Comparison of ENCODE assay signal across 15 cellular contexts in the genomic region with DNA sequence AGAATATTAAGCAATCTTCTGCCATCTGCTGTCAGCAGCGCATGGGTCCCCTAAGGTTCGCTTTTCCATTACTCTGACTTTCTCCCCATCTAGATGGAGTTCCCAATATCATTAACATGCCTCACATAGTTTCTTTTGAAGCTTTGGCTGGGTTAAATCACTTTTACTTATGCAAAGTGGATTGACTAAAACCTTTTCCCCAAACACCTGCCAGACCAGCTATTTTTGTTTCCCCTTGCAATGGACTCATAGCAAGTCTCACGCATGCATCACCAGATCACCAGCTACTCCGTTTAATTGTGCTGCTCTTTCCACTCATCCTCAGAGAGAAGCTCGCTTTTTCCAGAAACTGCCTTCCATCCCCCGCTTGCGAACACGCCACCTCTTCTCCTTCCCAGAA.
"Had no signal": no experiment of that assay in that cellular context is flagged by ENCODE, and none has a peak within 500 bp of the region (broad histone marks: within the 10 kb centered on the region; RNA-seq: fewer than 3 reads in every experiment).

No MANE protein-coding gene starts in this region.

- H3K36me3 Mint-ChIP-seq: activated naive CD4-positive, alpha-beta T cell treated with anti-CD3 and anti-CD28 coated beads, Interleukin-2, amount 10 ng/mL, durations not matched to agents 7 days and 5 days; memory B cell; naive thymus-derived CD8-positive, alpha-beta T cell; stimulated activated naive B cell treated with anti-CD40 and anti-IgM and Interleukin-4, amounts not matched to agents 10 μg/mL and 1 μg/mL and 100 μg/mL, for 72 hours had no signal

- H3K4me1 Mint-ChIP-seq: activated naive CD4-positive, alpha-beta T cell treated with anti-CD3 and anti-CD28 coated beads, Interleukin-2, amount 10 ng/mL, durations not matched to agents 7 days and 5 days; memory B cell; naive thymus-derived CD8-positive, alpha-beta T cell; stimulated activated naive B cell treated with anti-CD40 and anti-IgM and Interleukin-4, amounts not matched to agents 10 μg/mL and 1 μg/mL and 100 μg/mL, for 72 hours had no signal

- ATAC-seq: esophagus mucosa; left ventricle myocardium superior; naive thymus-derived CD8-positive, alpha-beta T cell; stimulated activated naive B cell treated with anti-CD40 and anti-IgM and Interleukin-4, amounts not matched to agents 10 μg/mL and 1 μg/mL and 100 μg/mL, for 72 hours had no signal

- H3K27ac Mint-ChIP-seq: activated naive CD4-positive, alpha-beta T cell treated with anti-CD3 and anti-CD28 coated beads, Interleukin-2, amount 10 ng/mL, durations not matched to agents 7 days and 5 days; activated T-helper 2 cell treated with anti-CD3 and anti-CD28 coated beads, Interferon-gamma antibody, Interleukin-2, Interleukin-4, amounts not matched to agents 10 μg/mL and 5 μg/mL and 100 μg/mL, durations not matched to agents 14 hours and 24 hours and 36 hours; memory B cell; naive thymus-derived CD8-positive, alpha-beta T cell; stimulated activated naive B cell treated with anti-CD40 and anti-IgM and Interleukin-4, amounts not matched to agents 10 μg/mL and 1 μg/mL and 100 μg/mL, for 72 hours had no signal

- H3K9me3 Mint-ChIP-seq: activated T-helper 2 cell treated with anti-CD3 and anti-CD28 coated beads, Interferon-gamma antibody, Interleukin-2, Interleukin-4, amounts not matched to agents 10 μg/mL and 5 μg/mL and 100 μg/mL, durations not matched to agents 14 hours and 24 hours and 36 hours; stimulated activated naive B cell treated with anti-CD40 and anti-IgM and Interleukin-4, amounts not matched to agents 10 μg/mL and 1 μg/mL and 100 μg/mL, for 72 hours had no signal

- H3K27me3 Mint-ChIP-seq: activated naive CD4-positive, alpha-beta T cell treated with anti-CD3 and anti-CD28 coated beads, Interleukin-2, amount 10 ng/mL, durations not matched to agents 7 days and 5 days; memory B cell had no signal

- H3K4me3 Mint-ChIP-seq: activated naive CD4-positive, alpha-beta T cell treated with anti-CD3 and anti-CD28 coated beads, Interleukin-2, amount 10 ng/mL, durations not matched to agents 7 days and 5 days; memory B cell; naive thymus-derived CD8-positive, alpha-beta T cell; stimulated activated naive B cell treated with anti-CD40 and anti-IgM and Interleukin-4, amounts not matched to agents 10 μg/mL and 1 μg/mL and 100 μg/mL, for 72 hours had no signal

- DNase-seq: activated CD4-positive, alpha-beta T cell treated with anti-CD3 and anti-CD28 coated beads, Interleukin-2, amount 50 U/mL, for 1 hour; activated naive CD4-positive, alpha-beta T cell treated with anti-CD3 and anti-CD28 coated beads, Interleukin-2, amount 10 ng/mL, durations not matched to agents 7 days and 5 days; activated T-cell treated with anti-CD3 and anti-CD28 coated beads for 4 hours; left ventricle myocardium superior; naive thymus-derived CD8-positive, alpha-beta T cell; nucleus accumbens; posterior cingulate gyrus; retina; stimulated activated CD4-positive, alpha-beta T cell treated with anti-CD3 and anti-CD28 coated beads, Interleukin-2, amount 100 ng/mL, for 48 hours; stimulated activated naive B cell treated with anti-CD40 and anti-IgM and Interleukin-4, amounts not matched to agents 10 μg/mL and 1 μg/mL and 100 μg/mL, for 72 hours; thyroid gland; uterus had no signal
